Comparison of ENCODE assay signal across 21 cellular contexts in the genomic region with DNA sequence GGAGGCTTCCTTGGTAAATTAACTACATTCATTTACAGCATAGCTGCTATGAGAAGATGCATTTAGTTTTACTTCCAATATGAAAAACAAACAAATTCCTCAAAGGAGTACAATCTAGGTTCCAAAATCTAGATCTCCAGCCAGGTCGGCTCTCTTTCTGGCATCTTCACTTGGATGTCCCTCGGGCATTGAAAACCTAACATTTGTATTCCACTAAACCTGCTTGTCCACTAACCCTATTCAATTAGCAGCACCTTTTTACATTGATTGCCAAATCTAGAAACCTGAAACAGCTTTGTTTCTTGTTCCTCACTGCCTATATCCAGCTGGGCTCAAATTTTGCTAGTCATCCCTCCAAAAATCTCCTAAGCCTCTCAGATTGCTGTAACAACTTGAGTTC. TPM values are rescaled to one million over a fixed set of nuclear protein-coding genes. Genes with fewer than 3 reads are reported as not detected.
"Had no signal": no experiment of that assay in that cellular context is flagged by ENCODE, and none has a peak within 500 bp of the region (broad histone marks: within the 10 kb centered on the region; RNA-seq: fewer than 3 reads in every experiment).

No MANE protein-coding gene starts in this region.

- H3K4me3 ChIP-seq: gastrocnemius medialis, hepatocyte, left ventricle myocardium inferior, lung, skin epidermis, thoracic aorta, uterus had no signal

- H3K9me3 ChIP-seq: gastrocnemius medialis, left ventricle myocardium inferior, thoracic aorta, uterus had no signal

- H3K4me1 ChIP-seq: gastrocnemius medialis, left ventricle myocardium inferior, uterus had no signal

- H2AFZ ChIP-seq: hepatocyte had no signal

- H3K27ac ChIP-seq: gastrocnemius medialis, hepatocyte, left ventricle myocardium inferior, thoracic aorta had no signal

- DNase-seq: activated B cell treated with CpG ODN at 0.5 μM for 24 hours; activated CD4-positive, alpha-beta T cell treated with anti-CD3 and anti-CD28 coated beads, Interleukin-2, amount 50 U/mL, for 1 hour; activated CD8-positive, alpha-beta memory T cell treated with anti-CD3 and anti-CD28 coated beads, Interleukin-2, amount 10 ng/mL, durations not matched to agents 7 days and 5 days; activated CD8-positive, alpha-beta T cell treated with anti-CD3 and anti-CD28 coated beads, Interleukin-2, amount 10 ng/mL, durations not matched to agents 7 days and 5 days; activated naive CD8-positive, alpha-beta T cell treated with anti-CD3 and anti-CD28 coated beads, Interleukin-2, amount 50 U/mL, for 24 hours; activated T-cell treated with anti-CD3 and anti-CD28 coated beads, Interleukin-2, amount 50 U/mL, for 48 hours; amygdala; caudate nucleus; gastrocnemius medialis; glutamatergic neuron; islet precursor cell; left ventricle myocardium inferior; mesendoderm; natural killer cell; stimulated activated CD4-positive, alpha-beta T cell treated with anti-CD3 and anti-CD28 coated beads, Interleukin-12 subunit alpha, Interleukin-12 subunit beta, amount 100 ng/mL, for 4 hours; stimulated activated CD4-positive, alpha-beta T cell treated with anti-CD3 and anti-CD28 coated beads, Interleukin-4, amount 100 ng/mL, for 1 hour; uterus had no signal

- H3K4me2 ChIP-seq: hepatocyte had no signal

- H3K36me3 ChIP-seq: gastrocnemius medialis, left ventricle myocardium inferior, thoracic aorta, uterus had no signal

- H3K79me2 ChIP-seq: hepatocyte had no signal

- H3K27me3 ChIP-seq: gastrocnemius medialis, hepatocyte, uterus had no signal

RNA-seq across cellular contexts. Expression of gene CXADR, which starts 14.3 kb away (rescaled TPM):
- total RNA-seq: activated B cell treated with CpG ODN at 0.5 μM for 24 hours had no signal
